25 cellular contexts compared by ENCODE assay signal in genomic region chr5:102922839-102923477, GRCh38.
DNase-seq lines count a peak whose midpoint lies in the region; ATAC-seq and TF ChIP-seq lines count a peak whose summit lies in the region.
"Had no signal": no experiment of that assay in that cellular context is flagged by ENCODE, and none has a peak within 500 bp of the region (broad histone marks: within the 10 kb centered on the region; RNA-seq: fewer than 3 reads in every experiment).

No MANE protein-coding gene starts in this region.

- TF ChIP-seq POLR2A in transverse colon (IDR thresholded peaks at IDR 0.05), result no peak

- intact Hi-C loops in transverse colon (cut with DNase I; ENCODE audit: low total_unique reads), result no loop called here

- TF ChIP-seq EP300 in transverse colon (IDR thresholded peaks at IDR 0.05; ENCODE audit: low read depth), result no peak

- H3K27me3 ChIP-seq in transverse colon, result no peaks in the 10 kb centered on the region
- H3K27me3 ChIP-seq: hepatocyte, neutrophil, SJSA1 had no signal

- 39% methylated on average over 4 of the region's 4 CpGs for WGBS in transverse colon (ENCODE audit: low coverage in 1 of 2), 2 donors

- peak overlapping the region in 2 of 4 donors; percentile 10 to 56 for H3K27ac ChIP-seq in transverse colon
- H3K27ac ChIP-seq: hepatocyte, neutrophil, SJSA1 had no signal

- no peak overlapping the region for H3K4me3 ChIP-seq in fibroblast of pulmonary artery (replicated peaks; ENCODE audit: low read depth, low read length)
- no peak overlapping the region for H3K4me3 ChIP-seq in transverse colon
- H3K4me3 ChIP-seq: coronary artery, hepatocyte, lung, SJSA1 had no signal

- H3K4me1 ChIP-seq in transverse colon, result peaks cover 0 to 27% (median 11%) of the 10 kb centered on the region in 4 donors

- TF ChIP-seq CTCF in fibroblast of pulmonary artery (IDR thresholded peaks at IDR 0.05; ENCODE audit: low read length, missing control alignments) (no peak), transverse colon (IDR thresholded peaks at IDR 0.05) (no peak)

- in situ Hi-C loops in transverse colon (cut with MboI; ENCODE audit: low pct_ligation_motif_present in 1 of 4, low pct_unique_long_range_greater_than_20kb in 1 of 4, low sequenced_read_pairs in 3 of 4), result no loop called here

- DNase-seq in NOMO-1 treated with DMSO at 0.1 percent for 48 hours (lab: John Stamatoyannopoulos, UW; ENCODE audit: unreplicated experiment) (peak; percentile 6), NOMO-1 (lab: John Stamatoyannopoulos, UW; ENCODE audit: unreplicated experiment in 2 of 2) (no peak), SK-N-DZ (ENCODE audit: low spot score) (peak; percentile 7), fibroblast of pulmonary artery (ENCODE audit: low read depth) (peak; percentile 59), transverse colon (peak; percentile 14), NCI-H187 treated with DMSO at 0.1 percent for 48 hours (lab: John Stamatoyannopoulos, UW) (no peak)
- DNase-seq in activated CD4-positive, alpha-beta T cell treated with anti-CD3 and anti-CD28 coated beads for 4 hours, result no peak
- DNase-seq: 8988T; activated CD4-positive, alpha-beta T cell treated with anti-CD3 and anti-CD28 coated beads, Interleukin-2, amount 50 U/mL, for 4 hours; activated CD8-positive, alpha-beta memory T cell treated with anti-CD3 and anti-CD28 coated beads, Interleukin-2, amount 50 U/mL, for 4 hours; activated naive CD8-positive, alpha-beta T cell treated with anti-CD3 and anti-CD28 coated beads, Interleukin-2, amount 10 ng/mL, durations not matched to agents 7 days and 5 days; DND-41; GOT3; IMR-90; NCI-H1105; NCI-H2081; NCI-H345; small intestine; stimulated activated naive B cell treated with anti-CD40 and anti-IgM and Interleukin-4, amounts not matched to agents 10 μg/mL and 1 μg/mL and 100 μg/mL, for 72 hours had no signal

- H3K36me3 ChIP-seq in transverse colon, result peaks cover 0 to 6% (median 0%) of the 10 kb centered on the region in 4 donors

- no peak for ATAC-seq in HG02642 (IDR thresholded peaks at IDR 0.05; ENCODE audit: poor library complexity, unreplicated experiment)
- ATAC-seq: stimulated activated naive B cell treated with anti-CD40 and anti-IgM and Interleukin-4, amounts not matched to agents 10 μg/mL and 1 μg/mL and 100 μg/mL, for 72 hours had no signal

- no peaks in the 10 kb centered on the region for H3K9me3 ChIP-seq in transverse colon
- H3K9me3 ChIP-seq: neutrophil, SJSA1 had no signal

Comparison
In these comparisons a context has a peak if more than half of its experiments do, and no peak if none do; other contexts are left out.
1. DNase-seq: peak in NOMO-1 treated with DMSO at 0.1 percent for 48 hours (single experiment), SK-N-DZ (single experiment), fibroblast of pulmonary artery (single experiment) and transverse colon (single experiment); none in NOMO-1 (0 of 2), NCI-H187 treated with DMSO at 0.1 percent for 48 hours (single experiment) and activated CD4-positive, alpha-beta T cell treated with anti-CD3 and anti-CD28 coated beads for 4 hours (0 of 2).